8 cellular contexts compared by ENCODE assay signal in genomic region chr7:28686418-28686800, GRCh38.
DNase-seq lines count a peak whose midpoint lies in the region; ATAC-seq, FAIRE-seq and TF ChIP-seq lines count a peak whose summit lies in the region.

No MANE protein-coding gene starts in this region.

- no peak overlapping the region for H2AK5ac ChIP-seq in trophoblast cell (ENCODE audit: low read length)

- no peaks in the 10 kb centered on the region for H3K27me3 ChIP-seq in trophoblast cell (ENCODE audit: insufficient read depth, low read length)

- peak overlapping the region; percentile 75 for H4K91ac ChIP-seq in trophoblast cell (ENCODE audit: low read depth, low read length)

- no peak overlapping the region for H3K4me3 Mint-ChIP-seq in progenitor cell of endocrine pancreas (ENCODE audit: low read depth)

- H3K79me1 ChIP-seq in trophoblast cell (ENCODE audit: low read length), result peaks cover 10% of the 10 kb centered on the region

- H3K36me3 ChIP-seq in SK-N-MC (ENCODE audit: insufficient read depth, low read length), result no peaks in the 10 kb centered on the region
- no peaks in the 10 kb centered on the region for H3K36me3 ChIP-seq in trophoblast cell (ENCODE audit: control insufficient read depth in 1 of 2, insufficient read depth in 2 of 2, low read length in 2 of 2)

- H2AFZ ChIP-seq in trophoblast cell (ENCODE audit: insufficient read depth, low read length, poor library complexity), result peak overlapping the region; percentile 54

- peak overlapping the region; percentile 69 for H4K8ac ChIP-seq in trophoblast cell (ENCODE audit: low read depth, low read length)

- no peak overlapping the region for H4K12ac ChIP-seq in trophoblast cell (ENCODE audit: low read depth, low read length)

- H3K4me3 ChIP-seq in SK-N-MC, result peak overlapping the region; percentile 65
- H3K4me3 ChIP-seq in trophoblast cell (ENCODE audit: low read depth, low read length), result no peak overlapping the region

- H2BK12ac ChIP-seq in trophoblast cell (ENCODE audit: low read length), result peak overlapping the region; percentile 88

- peak overlapping the region; percentile 65 for H3K9ac ChIP-seq in SK-N-MC (ENCODE audit: insufficient read length)
- H3K9ac ChIP-seq in trophoblast cell (ENCODE audit: low read length), result peak overlapping the region; percentile 50

- H3K27ac ChIP-seq in SK-N-MC, result no peak overlapping the region
- peak overlapping the region; percentile 96 for H3K27ac ChIP-seq in trophoblast cell (ENCODE audit: low read depth, low read length)

- no peaks in the 10 kb centered on the region for H3K79me2 ChIP-seq in trophoblast cell (ENCODE audit: control insufficient read depth, insufficient read depth, low read length, poor library complexity)

- DNase-seq in SK-N-MC (ENCODE audit: low read depth, low spot score) (no peak), globus pallidus (ENCODE audit: low spot score) (peak; percentile 70), trophoblast cell (peak; percentile 38 to 78), NCI-H345 (lab: John Stamatoyannopoulos, UW) (no peak), progenitor cell of endocrine pancreas (ENCODE audit: low spot score, unreplicated experiment) (no peak)

- peak overlapping the region; percentile 59 for H3K14ac ChIP-seq in trophoblast cell (ENCODE audit: low read length)

- no peak overlapping the region for H3K27ac Mint-ChIP-seq in progenitor cell of endocrine pancreas

- H3K4me1 ChIP-seq in trophoblast cell (ENCODE audit: control insufficient read depth in 1 of 2, insufficient read depth in 2 of 2, low read length in 2 of 2), result peaks cover 7 to 10% of the 10 kb centered on the region in 2 experiments

- H3K27me3 Mint-ChIP-seq in progenitor cell of endocrine pancreas, result peaks cover 27% of the 10 kb centered on the region

- no peaks in the 10 kb centered on the region for H3K36me3 Mint-ChIP-seq in progenitor cell of endocrine pancreas (ENCODE audit: insufficient read depth)

- peaks cover 5% of the 10 kb centered on the region for H3K4me1 Mint-ChIP-seq in progenitor cell of endocrine pancreas (ENCODE audit: low read depth)

- ATAC-seq in HG03139 (IDR thresholded peaks at IDR 0.05; ENCODE audit: unreplicated experiment), result no peak
- no peak for ATAC-seq in GM21447 (IDR thresholded peaks at IDR 0.05; ENCODE audit: unreplicated experiment)

- no peak for TF ChIP-seq CTCF in progenitor cell of endocrine pancreas (IDR thresholded peaks at IDR 0.05; ENCODE audit: unreplicated experiment)

- H2BK120ac ChIP-seq in trophoblast cell (ENCODE audit: insufficient read depth, low read length, poor library complexity), result peak overlapping the region; percentile 67

- H3K9me3 ChIP-seq in SK-N-MC (ENCODE audit: low read depth, low read length) (no peaks in the 10 kb centered on the region), trophoblast cell (ENCODE audit: insufficient read depth, low read depth, low read length) (no peaks in the 10 kb centered on the region)

- no peak overlapping the region for H3K4ac ChIP-seq in trophoblast cell (ENCODE audit: low read depth, low read length)

- WGBS in trophoblast cell (ENCODE audit: extremely low coverage, insufficient coverage, insufficient read length), result no CpG with 5 or more reads among the region's 12 CpGs

- H3K9me3 Mint-ChIP-seq in progenitor cell of endocrine pancreas (ENCODE audit: low read depth), result no peaks in the 10 kb centered on the region

- H3K4me2 ChIP-seq in trophoblast cell (ENCODE audit: low read length), result peak overlapping the region; percentile 84

- no peak overlapping the region for H3K23ac ChIP-seq in trophoblast cell (ENCODE audit: low read length)

- H3K18ac ChIP-seq in trophoblast cell (ENCODE audit: low read length), result no peak overlapping the region

- FAIRE-seq in G401.6 (lab: Jason Lieb, UNC), result peak; percentile 80

- peak overlapping the region; percentile 90 for H2BK5ac ChIP-seq in trophoblast cell (ENCODE audit: low read depth, low read length, poor library complexity)

Comparison
In these comparisons a context has a peak if more than half of its experiments do, and no peak if none do; other contexts are left out.
1. DNase-seq: peak in globus pallidus (single experiment) and trophoblast cell (2 of 2); none in SK-N-MC (single experiment), NCI-H345 (single experiment) and progenitor cell of endocrine pancreas (single experiment).